17 cellular contexts compared by ENCODE assay signal in genomic region chr2:237141556-237141955, GRCh38. TPM values are rescaled to one million over a fixed set of nuclear protein-coding genes. Genes with fewer than 3 reads are reported as not detected.
A peak's percentile ranks its signal among the peaks of the same experiment; 100 is the strongest.
DNase-seq lines count a peak whose midpoint lies in the region; ATAC-seq and TF ChIP-seq lines count a peak whose summit lies in the region.
"Had no signal": no experiment of that assay in that cellular context is flagged by ENCODE, and none has a peak within 500 bp of the region (broad histone marks: within the 10 kb centered on the region; RNA-seq: fewer than 3 reads in every experiment).

No MANE protein-coding gene starts in this region.

- DNase-seq in BJ (ENCODE audit: low read depth) (peak; percentile 50), NCI-H226 (peak; percentile 33), esophagus muscularis mucosa (ENCODE audit: extremely low spot score) (peak; percentile 80), psoas muscle (peak; percentile 42 to 61), NCI-H748 treated with DMSO at 0.1 percent for 48 hours (lab: John Stamatoyannopoulos, UW) (no peak), HEK293T (ENCODE audit: extremely low spot score) (no peak), left colon (no peak), caudate nucleus (lab: John Stamatoyannopoulos, UW) (no peak)
- DNase-seq: activated CD4-positive, alpha-beta T cell treated with anti-CD3 and anti-CD28 coated beads, Interleukin-2, amount 50 U/mL, for 4 hours; activated effector memory CD4-positive, alpha-beta T cell treated with Interleukin-2 at 50 U/mL for 16 hours; CD4-positive, CD25-positive, alpha-beta regulatory T cell; GDM1; NCI-H1417; NCI-H510A treated with DMSO at 0.1 percent for 48 hours; RPMI8226 had no signal

- intact Hi-C loops in esophagus muscularis mucosa (cut with DNase I) (no loop called here), psoas muscle (cut with DNase I) (no loop called here), left colon (cut with DNase I, micrococcal nuclease) (no loop called here)

- TF ChIP-seq POLR2A in esophagus muscularis mucosa (IDR thresholded peaks at IDR 0.05; ENCODE audit: low read depth): no peak

- no peaks in the 10 kb centered on the region for H3K27me3 ChIP-seq in BJ (ENCODE audit: control insufficient read depth, insufficient read depth, low read length)
- H3K27me3 ChIP-seq in esophagus muscularis mucosa: no peaks in the 10 kb centered on the region
- H3K27me3 ChIP-seq in psoas muscle (ENCODE audit: insufficient read depth in 3 of 3, low read length in 2 of 3): no peaks in the 10 kb centered on the region
- H3K27me3 ChIP-seq: cardiac muscle cell had no signal

- H3K36me3 ChIP-seq in BJ (ENCODE audit: control insufficient read depth, insufficient read depth, low read length) (no peaks in the 10 kb centered on the region), esophagus muscularis mucosa (no peaks in the 10 kb centered on the region), psoas muscle (ENCODE audit: insufficient read depth in 1 of 2, low read depth in 1 of 2) (no peaks in the 10 kb centered on the region)
- H3K36me3 ChIP-seq: cardiac muscle cell, prostate gland had no signal

- 90% methylated on average over 3 of the region's 4 CpGs for WGBS in esophagus muscularis mucosa
- 83 to 86% (median 86%) methylated on average over 4 of the region's 4 CpGs for WGBS in psoas muscle, 3 donors

- peak in 3 of 4 donors; percentile 38 to 65 (median 45) for ATAC-seq in psoas muscle
- ATAC-seq in left colon: no peak

- peaks cover 0 to 19% (median 9%) of the 10 kb centered on the region in 4 donors for H3K4me1 ChIP-seq in esophagus muscularis mucosa
- no peaks in the 10 kb centered on the region for H3K4me1 ChIP-seq in psoas muscle
- H3K4me1 ChIP-seq: prostate gland had no signal

- CTCF ChIA-PET in BJ (lab: Yijun Ruan, JAX) (interaction anchor here (0.6 to 1.8 kb wide), 5 partner anchors 8 to 96 kb away, joined by 3 to 9 read pairs (median 4); no protein-coding TSS in a partner anchor), HEK293T (lab: Yijun Ruan, JAX) (interaction anchor here (0.9 kb wide), 1 partner anchor 24 kb away, joined by 3 read pairs; no protein-coding TSS in a partner anchor)

- POLR2A ChIA-PET in BJ (lab: Charles Lee): no interaction called here
- POLR2A ChIA-PET in HEK293T (lab: Yijun Ruan, JAX): no interaction called here

- no peak for TF ChIP-seq EP300 in esophagus muscularis mucosa (IDR thresholded peaks at IDR 0.05)

- TF ChIP-seq CTCF in BJ (IDR thresholded peaks at IDR 0.05; ENCODE audit: insufficient read depth, low read depth, low read length) (no peak), esophagus muscularis mucosa (IDR thresholded peaks at IDR 0.05) (no peak), psoas muscle (IDR thresholded peaks at IDR 0.05) (no peak)

- peak overlapping the region; percentile 4 to 63 (median 34) for H3K27ac ChIP-seq in esophagus muscularis mucosa (replicated peaks in 1 of 4)
- H3K27ac ChIP-seq in psoas muscle: no peak overlapping the region
- no peak overlapping the region for H3K27ac ChIP-seq in caudate nucleus (ENCODE audit: low read depth, low read length)
- H3K27ac ChIP-seq: cardiac muscle cell had no signal

- peaks cover 0 to 8% (median 2%) of the 10 kb centered on the region in 4 donors for H3K9me3 ChIP-seq in esophagus muscularis mucosa
- H3K9me3 ChIP-seq in psoas muscle: peaks cover 4% of the 10 kb centered on the region
- H3K9me3 ChIP-seq: prostate gland had no signal

- H3K4me3 ChIP-seq in BJ (ENCODE audit: low read depth, low read length) (no peak overlapping the region), esophagus muscularis mucosa (no peak overlapping the region), psoas muscle (no peak overlapping the region)
- H3K4me3 ChIP-seq: cardiac muscle cell, prostate gland had no signal

TF ChIP-seq in HEK293T, 16 proteins besides CTCF, POLR2A, EP300 and RAD21:
- TF ChIP-seq FOXK2 (IDR thresholded peaks at IDR 0.05) (no peak), FOXA1 (IDR thresholded peaks at IDR 0.05) (no peak)

RNA-seq across cellular contexts. Expression of gene COPS8, which starts 55.9 kb away (rescaled TPM):
- polyA plus RNA-seq in BJ (2011; rRNA removed): 55.8 and 98.0 TPM in 2 replicates
- polyA minus RNA-seq in BJ (2011; rRNA and poly(A)+ RNA removed): 11.6 and 16.5 TPM in 2 replicates
- total RNA-seq in esophagus muscularis mucosa: 10 to 100 TPM; 69.4 to 96.0 (median 82.8) TPM
- total RNA-seq in psoas muscle: 100 to 1,000 TPM in 3 of 4 donors, 10 to 100 TPM in 1; 77.1 to 218 (median 146) TPM
- polyA plus RNA-seq in psoas muscle: 100 to 1,000 TPM; 190 to 427 (median 312) TPM
- 10 to 100 TPM; 22.9 to 24.7 TPM for total RNA-seq in left colon

Comparison
In these comparisons a context has a peak if more than half of its experiments do, and no peak if none do; other contexts are left out.
1. DNase-seq: peak in BJ (single experiment), NCI-H226 (single experiment), esophagus muscularis mucosa (single experiment) and psoas muscle (2 of 2); none in NCI-H748 treated with DMSO at 0.1 percent for 48 hours (single experiment), HEK293T (single experiment), left colon (0 of 2) and caudate nucleus (0 of 61).
2. H3K27ac ChIP-seq: peak in esophagus muscularis mucosa (4 of 4); none in psoas muscle (single experiment) and caudate nucleus (single experiment).